1 cellular context compared by ENCODE assay signal in genomic region chr1:25568834-25569598, GRCh38.
TF ChIP-seq lines count a peak whose summit lies in the region.

No MANE protein-coding gene starts in this region.

TF ChIP-seq in HEK293, 187 proteins besides CTCF, POLR2A, EP300 and RAD21 (continued from another document and continues in another):
- TF ChIP-seq ZNF692 (tag by site-specific recombination; IDR thresholded peaks at IDR 0.05) (peak; percentile 98), ZNF37A (tag by site-specific recombination; IDR thresholded peaks at IDR 0.05) (no peak), SP7 (tag by site-specific recombination; IDR thresholded peaks at IDR 0.05) (peak; percentile 67), ZBTB21 (tag by site-specific recombination; IDR thresholded peaks at IDR 0.05) (peak; percentile 72), ZNF112 (tag by site-specific recombination; IDR thresholded peaks at IDR 0.05) (no peak), ZIC2 (tag by site-specific recombination; IDR thresholded peaks at IDR 0.05) (peak; percentile 97), ZNF394 (tag by site-specific recombination; IDR thresholded peaks at IDR 0.05; ENCODE audit: borderline replicate concordance) (0 out of 2 replicates have a peak, but pooled peaks have one; percentile 57), ZSCAN4 (tag by site-specific recombination; IDR thresholded peaks at IDR 0.05) (0 out of 2 replicates have a peak, but pooled peaks have one; percentile 10), GLIS1 (tag by site-specific recombination; IDR thresholded peaks at IDR 0.05) (peak; percentile 86), ZNF654 (tag by site-specific recombination; IDR thresholded peaks at IDR 0.05; ENCODE audit: low read depth) (no peak), ZSCAN5A (tag by site-specific recombination; IDR thresholded peaks at IDR 0.05) (no peak), GLI2 (tag by site-specific recombination; IDR thresholded peaks at IDR 0.05; ENCODE audit: borderline replicate concordance, low read depth) (no peak), RBAK (tag by site-specific recombination; IDR thresholded peaks at IDR 0.05) (no peak), KLF17 (tag by site-specific recombination; IDR thresholded peaks at IDR 0.05) (peak; percentile 71; the same call in 1 of the 2 replicates), AEBP2 (tag by site-specific recombination; IDR thresholded peaks at IDR 0.05; ENCODE audit: borderline replicate concordance) (no peak), ZNF366 (tag by site-specific recombination; conservative IDR thresholded peaks at IDR 0.05) (0 out of 2 replicates have a peak, but pooled peaks have one; percentile 46), ZEB2 (tag by site-specific recombination; IDR thresholded peaks at IDR 0.05) (peak; percentile 68; the same call in 1 of the 2 replicates), ZNF660 (tag by site-specific recombination; IDR thresholded peaks at IDR 0.05) (peak; percentile 90), ELK4 (IDR thresholded peaks at IDR 0.05; ENCODE audit: borderline replicate concordance, low read depth, low read length) (no peak), ZNF10 (tag by site-specific recombination; IDR thresholded peaks at IDR 0.05) (peak; percentile 52; the same call in 1 of the 2 replicates), ZNF324 (tag by site-specific recombination; IDR thresholded peaks at IDR 0.05) (peak; percentile 65; the same call in 1 of the 2 replicates), ZNF398 (tag by site-specific recombination; IDR thresholded peaks at IDR 0.05) (peak; percentile 77), KLF8 (tag by site-specific recombination; IDR thresholded peaks at IDR 0.05) (0 out of 2 replicates have a peak, but pooled peaks have one; percentile 68), ZFP69B (tag by site-specific recombination; IDR thresholded peaks at IDR 0.05) (peak; percentile 98), SALL2 (tag by site-specific recombination; IDR thresholded peaks at IDR 0.05; ENCODE audit: borderline replicate concordance) (no peak), ZBTB20 (tag by site-specific recombination; IDR thresholded peaks at IDR 0.05) (peak; percentile 54; the same call in 1 of the 2 replicates), BCL6B (tag by site-specific recombination; IDR thresholded peaks at IDR 0.05) (no peak), OVOL3 (tag by site-specific recombination; IDR thresholded peaks at IDR 0.05) (no peak), ZNF510 (tag by site-specific recombination; IDR thresholded peaks at IDR 0.05; ENCODE audit: insufficient replicate concordance) (no peak), TCF7L2 (IDR thresholded peaks at IDR 0.05; ENCODE audit: borderline replicate concordance, low read depth, low read length) (no peak), HOXD13 (CRISPR knock-in tag; IDR thresholded peaks at IDR 0.05; ENCODE audit: borderline replicate concordance) (no peak), GLIS2 (tag by site-specific recombination; IDR thresholded peaks at IDR 0.05) (peak; percentile 96), KLF16 (tag by site-specific recombination; IDR thresholded peaks at IDR 0.05) (peak; percentile 58; the same call in 1 of the 2 replicates), KLF9 (tag by site-specific recombination; IDR thresholded peaks at IDR 0.05; ENCODE audit: low read depth) (peak; percentile 60; the same call in 1 of the 2 replicates), MYNN (tag by site-specific recombination; IDR thresholded peaks at IDR 0.05; ENCODE audit: borderline replicate concordance) (no peak), ZBTB10 (tag by site-specific recombination; IDR thresholded peaks at IDR 0.05) (peak; percentile 77), ZNF16 (tag by site-specific recombination; IDR thresholded peaks at IDR 0.05; ENCODE audit: low read depth) (no peak), ZNF488 (tag by site-specific recombination; IDR thresholded peaks at IDR 0.05) (no peak), ZNF677 (tag by site-specific recombination; IDR thresholded peaks at IDR 0.05) (no peak), ZNF548 (tag by site-specific recombination; IDR thresholded peaks at IDR 0.05) (no peak), ZNF157 (tag by site-specific recombination; IDR thresholded peaks at IDR 0.05) (no peak), ZBTB6 (tag by site-specific recombination; IDR thresholded peaks at IDR 0.05) (0 out of 2 replicates have a peak, but pooled peaks have one; percentile 19), ZNF830 (tag by site-specific recombination; IDR thresholded peaks at IDR 0.05; ENCODE audit: low read depth) (no peak), ZNF623 (tag by site-specific recombination; IDR thresholded peaks at IDR 0.05) (no peak; the same call in 1 of the 2 replicates), ZBTB26 (tag by site-specific recombination; optimal IDR thresholded peaks at IDR 0.05) (no peak)
